In the genomic region with DNA sequence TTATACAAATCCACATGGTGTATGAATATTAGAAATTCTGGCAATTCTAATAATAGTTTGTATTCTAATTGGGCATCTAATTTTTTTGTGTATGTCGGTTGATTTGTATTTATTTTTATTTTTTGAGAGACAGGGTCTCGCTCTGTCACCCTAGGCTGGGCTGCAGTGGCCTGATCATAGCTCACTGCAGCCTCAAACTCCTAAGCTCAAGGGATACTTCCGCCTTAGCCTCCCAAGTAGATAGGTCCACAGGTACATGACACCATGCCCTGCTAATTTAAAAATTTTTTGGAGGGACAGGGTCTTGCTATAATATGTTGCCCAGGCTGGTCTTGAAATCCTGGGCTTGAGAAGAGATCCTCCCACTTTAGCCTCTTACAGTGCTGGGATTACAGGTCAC, we compare ENCODE assay signal across 11 cellular contexts.
A peak's percentile ranks its signal among the peaks of the same experiment; 100 is the strongest.
DNase-seq lines count a peak whose midpoint lies in the region; ATAC-seq and TF ChIP-seq lines count a peak whose summit lies in the region.
"Had no signal": no experiment of that assay in that cellular context is flagged by ENCODE, and none has a peak within 500 bp of the region (broad histone marks: within the 10 kb centered on the region; RNA-seq: fewer than 3 reads in every experiment).

No MANE protein-coding gene starts in this region.

- H3K27me3 ChIP-seq in heart right ventricle (no peaks in the 10 kb centered on the region), left lung (no peaks in the 10 kb centered on the region), tibial nerve (no peaks in the 10 kb centered on the region)
- H3K27me3 ChIP-seq: gastrocnemius medialis had no signal

- peak overlapping the region; percentile 19 for H3K9ac ChIP-seq in SK-N-MC (ENCODE audit: insufficient read length)

- H3K9me3 ChIP-seq in heart right ventricle (no peaks in the 10 kb centered on the region), SK-N-MC (ENCODE audit: low read depth, low read length) (no peaks in the 10 kb centered on the region), left lung (no peaks in the 10 kb centered on the region), tibial nerve (no peaks in the 10 kb centered on the region)
- H3K9me3 ChIP-seq: gastrocnemius medialis had no signal

- DNase-seq in heart right ventricle (no peak), left cardiac atrium (no peak), SK-N-MC (ENCODE audit: low read depth, low spot score) (no peak), left lung (no peak), tibial nerve (ENCODE audit: low spot score in 2 of 2) (no peak), NCI-H226 (no peak), NOMO-1 treated with DMSO at 0.1 percent for 48 hours (lab: John Stamatoyannopoulos, UW; ENCODE audit: unreplicated experiment) (no peak), NCI-H1694 treated with DMSO at 0.1 percent for 48 hours (lab: John Stamatoyannopoulos, UW) (no peak)
- DNase-seq: NCI-H2029, SHP77 had no signal

- ATAC-seq in heart right ventricle (no peak), left cardiac atrium (no peak), left lung (no peak)
- ATAC-seq: gastrocnemius medialis had no signal

- TF ChIP-seq CTCF in heart right ventricle (IDR thresholded peaks at IDR 0.05): no peak
- no peak for TF ChIP-seq CTCF in left lung (IDR thresholded peaks at IDR 0.05)
- no peak for TF ChIP-seq CTCF in tibial nerve (IDR thresholded peaks at IDR 0.05)

- H3K4me1 ChIP-seq in heart right ventricle (peaks cover 0 to 39% (median 0%) of the 10 kb centered on the region in 9 donors), left lung (peaks cover 0 to 36% of the 10 kb centered on the region in 2 donors), tibial nerve (peaks cover 0 to 26% (median 3%) of the 10 kb centered on the region in 4 donors)
- H3K4me1 ChIP-seq: gastrocnemius medialis had no signal

- H3K36me3 ChIP-seq in heart right ventricle (peaks cover 0 to 49% (median 7%) of the 10 kb centered on the region in 9 donors), SK-N-MC (ENCODE audit: insufficient read depth, low read length) (peaks cover 27% of the 10 kb centered on the region), left lung (no peaks in the 10 kb centered on the region), tibial nerve (peaks cover 0 to 14% (median 0%) of the 10 kb centered on the region in 3 donors)

- H3K27ac ChIP-seq in heart right ventricle (peak overlapping the region in 6 of 10 donors; percentile 23 to 74 (median 48)), SK-N-MC (peak overlapping the region; percentile 69; the same call in 1 of the 2 replicates), left lung (peak overlapping the region; percentile 63 to 71), tibial nerve (peak overlapping the region in 3 of 4 donors; percentile 41 to 52 (median 50))

- no peak for TF ChIP-seq EP300 in tibial nerve (IDR thresholded peaks at IDR 0.05)

- intact Hi-C loops in heart right ventricle (cut with DNase I) (loop anchor here in 8 of 10 donors (2.0 to 10.0 kb wide), 9 partner anchors 287 to 755 kb away; a partner anchor contains a TSS), left cardiac atrium (cut with DNase I) (loop anchor here in 1 of 2 donors (5.0 to 10.0 kb wide), 2 partner anchors 285 to 417 kb away; no protein-coding TSS in a partner anchor), left lung (cut with DNase I) (loop anchor here in 1 of 2 donors (10.0 kb wide), 1 partner anchor 417 kb away; no protein-coding TSS in a partner anchor)

- H3K4me3 ChIP-seq in heart right ventricle (peak overlapping the region in 1 of 10 donors; percentile 24), SK-N-MC (no peak overlapping the region), left lung (no peak overlapping the region), tibial nerve (no peak overlapping the region)

- no peak for TF ChIP-seq POLR2A in tibial nerve (IDR thresholded peaks at IDR 0.05)

- WGBS in heart right ventricle, 2 donors: 84 to 92% methylated on average over 3 of the region's 3 CpGs
- WGBS in tibial nerve, 2 donors: 81 to 82% methylated on average over 3 of the region's 3 CpGs
